1 cellular context compared by ENCODE assay signal in genomic region chr20:9485614-9486325, GRCh38.
TF ChIP-seq lines count a peak whose summit lies in the region.

No MANE protein-coding gene starts in this region.

TF ChIP-seq in GM23338, 12 proteins besides CTCF, POLR2A, EP300 and RAD21 (continued from another document):
- TF ChIP-seq, protein P1, sequence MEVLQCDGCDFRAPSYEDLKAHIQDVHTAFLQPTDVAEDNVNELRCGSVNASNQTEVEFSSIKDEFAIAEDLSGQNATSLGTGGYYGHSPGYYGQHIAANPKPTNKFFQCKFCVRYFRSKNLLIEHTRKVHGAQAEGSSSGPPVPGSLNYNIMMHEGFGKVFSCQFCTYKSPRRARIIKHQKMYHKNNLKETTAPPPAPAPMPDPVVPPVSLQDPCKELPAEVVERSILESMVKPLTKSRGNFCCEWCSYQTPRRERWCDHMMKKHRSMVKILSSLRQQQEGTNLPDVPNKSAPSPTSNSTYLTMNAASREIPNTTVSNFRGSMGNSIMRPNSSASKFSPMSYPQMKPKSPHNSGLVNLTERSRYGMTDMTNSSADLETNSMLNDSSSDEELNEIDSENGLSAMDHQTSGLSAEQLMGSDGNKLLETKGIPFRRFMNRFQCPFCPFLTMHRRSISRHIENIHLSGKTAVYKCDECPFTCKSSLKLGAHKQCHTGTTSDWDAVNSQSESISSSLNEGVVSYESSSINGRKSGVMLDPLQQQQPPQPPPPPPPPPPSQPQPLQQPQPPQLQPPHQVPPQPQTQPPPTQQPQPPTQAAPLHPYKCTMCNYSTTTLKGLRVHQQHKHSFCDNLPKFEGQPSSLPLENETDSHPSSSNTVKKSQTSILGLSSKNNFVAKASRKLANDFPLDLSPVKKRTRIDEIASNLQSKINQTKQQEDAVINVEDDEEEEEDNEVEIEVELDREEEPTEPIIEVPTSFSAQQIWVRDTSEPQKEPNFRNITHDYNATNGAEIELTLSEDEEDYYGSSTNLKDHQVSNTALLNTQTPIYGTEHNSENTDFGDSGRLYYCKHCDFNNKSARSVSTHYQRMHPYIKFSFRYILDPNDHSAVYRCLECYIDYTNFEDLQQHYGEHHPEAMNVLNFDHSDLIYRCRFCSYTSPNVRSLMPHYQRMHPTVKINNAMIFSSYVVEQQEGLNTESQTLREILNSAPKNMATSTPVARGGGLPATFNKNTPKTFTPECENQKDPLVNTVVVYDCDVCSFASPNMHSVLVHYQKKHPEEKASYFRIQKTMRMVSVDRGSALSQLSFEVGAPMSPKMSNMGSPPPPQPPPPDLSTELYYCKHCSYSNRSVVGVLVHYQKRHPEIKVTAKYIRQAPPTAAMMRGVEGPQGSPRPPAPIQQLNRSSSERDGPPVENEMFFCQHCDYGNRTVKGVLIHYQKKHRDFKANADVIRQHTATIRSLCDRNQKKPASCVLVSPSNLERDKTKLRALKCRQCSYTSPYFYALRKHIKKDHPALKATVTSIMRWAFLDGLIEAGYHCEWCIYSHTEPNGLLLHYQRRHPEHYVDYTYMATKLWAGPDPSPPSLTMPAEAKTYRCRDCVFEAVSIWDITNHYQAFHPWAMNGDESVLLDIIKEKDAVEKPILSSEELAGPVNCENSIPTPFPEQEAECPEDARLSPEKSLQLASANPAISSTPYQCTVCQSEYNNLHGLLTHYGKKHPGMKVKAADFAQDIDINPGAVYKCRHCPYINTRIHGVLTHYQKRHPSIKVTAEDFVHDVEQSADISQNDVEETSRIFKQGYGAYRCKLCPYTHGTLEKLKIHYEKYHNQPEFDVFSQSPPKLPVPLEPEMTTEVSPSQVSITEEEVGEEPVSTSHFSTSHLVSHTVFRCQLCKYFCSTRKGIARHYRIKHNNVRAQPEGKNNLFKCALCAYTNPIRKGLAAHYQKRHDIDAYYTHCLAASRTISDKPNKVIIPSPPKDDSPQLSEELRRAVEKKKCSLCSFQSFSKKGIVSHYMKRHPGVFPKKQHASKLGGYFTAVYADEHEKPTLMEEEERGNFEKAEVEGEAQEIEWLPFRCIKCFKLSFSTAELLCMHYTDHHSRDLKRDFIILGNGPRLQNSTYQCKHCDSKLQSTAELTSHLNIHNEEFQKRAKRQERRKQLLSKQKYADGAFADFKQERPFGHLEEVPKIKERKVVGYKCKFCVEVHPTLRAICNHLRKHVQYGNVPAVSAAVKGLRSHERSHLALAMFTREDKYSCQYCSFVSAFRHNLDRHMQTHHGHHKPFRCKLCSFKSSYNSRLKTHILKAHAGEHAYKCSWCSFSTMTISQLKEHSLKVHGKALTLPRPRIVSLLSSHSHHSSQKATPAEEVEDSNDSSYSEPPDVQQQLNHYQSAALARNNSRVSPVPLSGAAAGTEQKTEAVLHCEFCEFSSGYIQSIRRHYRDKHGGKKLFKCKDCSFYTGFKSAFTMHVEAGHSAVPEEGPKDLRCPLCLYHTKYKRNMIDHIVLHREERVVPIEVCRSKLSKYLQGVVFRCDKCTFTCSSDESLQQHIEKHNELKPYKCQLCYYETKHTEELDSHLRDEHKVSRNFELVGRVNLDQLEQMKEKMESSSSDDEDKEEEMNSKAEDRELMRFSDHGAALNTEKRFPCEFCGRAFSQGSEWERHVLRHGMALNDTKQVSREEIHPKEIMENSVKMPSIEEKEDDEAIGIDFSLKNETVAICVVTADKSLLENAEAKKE (CRISPR knock-in tag; IDR thresholded peaks at IDR 0.05): no peak
- TF ChIP-seq JUNB (IDR thresholded peaks at IDR 0.05; ENCODE audit: unreplicated experiment) (no peak), POLR2AphosphoS5 (IDR thresholded peaks at IDR 0.05; ENCODE audit: low read depth) (no peak), STAT1 (IDR thresholded peaks at IDR 0.05; ENCODE audit: unreplicated experiment) (no peak), REST (IDR thresholded peaks at IDR 0.05; ENCODE audit: unreplicated experiment) (no peak)
